8 cellular contexts compared by ENCODE assay signal in the genomic region with DNA sequence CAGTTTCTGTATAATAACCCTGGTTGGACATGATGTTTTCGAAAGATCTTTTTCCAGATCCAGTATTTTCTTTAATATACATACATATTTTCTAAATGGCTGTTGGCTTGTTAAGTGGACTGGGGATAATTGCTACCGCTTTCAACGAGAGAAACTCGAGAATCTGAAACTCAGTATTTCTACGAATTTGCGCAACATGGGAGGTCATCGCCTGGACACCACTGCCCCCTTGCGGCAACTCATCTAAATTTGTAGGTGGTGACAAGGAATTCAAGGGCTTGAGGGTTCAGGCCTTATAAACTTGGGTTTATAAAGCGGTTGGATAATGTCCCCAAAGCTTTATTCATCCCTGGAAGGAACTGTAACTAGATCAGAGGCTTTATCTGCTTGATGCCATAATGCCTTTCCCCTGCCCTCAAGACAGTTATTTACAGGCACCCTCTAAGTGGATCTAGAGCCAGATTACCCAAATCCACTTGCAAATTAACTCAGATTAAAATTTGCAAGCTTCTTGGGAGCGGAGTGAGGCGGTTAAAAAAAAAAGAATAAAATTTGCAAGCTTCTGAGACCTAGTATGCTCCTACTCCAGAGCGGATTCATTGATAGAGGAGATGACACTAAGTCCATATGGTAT. TPM values are rescaled to one million over a fixed set of nuclear protein-coding genes. Genes with fewer than 3 reads are reported as not detected.
A peak's percentile ranks its signal among the peaks of the same experiment; 100 is the strongest.
DNase-seq lines count a peak whose midpoint lies in the region; ATAC-seq, FAIRE-seq and TF ChIP-seq lines count a peak whose summit lies in the region.

No MANE protein-coding gene starts in this region.

- H3K27ac Mint-ChIP-seq in activated T-cell treated with anti-CD3 and anti-CD28 coated beads, Interleukin-2, amount 50 U/mL, for 24 hours, result no peak overlapping the region
- H3K27ac Mint-ChIP-seq in nephron progenitor cell, result no peak overlapping the region

- FAIRE-seq in GM19239 (lab: Jason Lieb, UNC), result peak; percentile 78

- H3F3A ChIP-seq in OCI-LY1 (ENCODE audit: insufficient read depth, low read length), result no peaks in the 10 kb centered on the region

- peaks cover 20% of the 10 kb centered on the region for H3K4me1 Mint-ChIP-seq in activated T-cell treated with anti-CD3 and anti-CD28 coated beads, Interleukin-2, amount 50 U/mL, for 24 hours (ENCODE audit: low read depth)
- H3K4me1 Mint-ChIP-seq in nephron progenitor cell, result peaks cover 18% of the 10 kb centered on the region

- no peaks in the 10 kb centered on the region for H3K9me2 ChIP-seq in OCI-LY1 (ENCODE audit: low read depth, low read length)

- peaks cover 15% of the 10 kb centered on the region for H3K4me1 ChIP-seq in OCI-LY1 (ENCODE audit: insufficient read depth, low read length, severe bottlenecking)
- no peaks in the 10 kb centered on the region for H3K4me1 ChIP-seq in fibroblast of lung (ENCODE audit: control insufficient read depth, extremely low read depth, insufficient read depth, low read length)

- no peaks in the 10 kb centered on the region for H3K36me3 ChIP-seq in OCI-LY1 (ENCODE audit: insufficient read depth, low read length)
- no peaks in the 10 kb centered on the region for H3K36me3 ChIP-seq in fibroblast of lung (ENCODE audit: control insufficient read depth, insufficient read depth, low read length)

- TF ChIP-seq CTCF in C4-2B (conservative IDR thresholded peaks at IDR 0.05) (peak; percentile 85), OCI-LY1 (IDR thresholded peaks at IDR 0.05; ENCODE audit: low read length) (peak; percentile 81), fibroblast of lung (conservative IDR thresholded peaks at IDR 0.05 in 1 of 2, IDR thresholded peaks at IDR 0.05 in 1 of 2; ENCODE audit: low read depth in 1 of 2, low read length in 2 of 2) (peak; percentile 83 to 84), nephron progenitor cell (IDR thresholded peaks at IDR 0.05) (peak; percentile 81)

- H3K4me2 ChIP-seq in OCI-LY1 (ENCODE audit: low read length) (peak overlapping the region; percentile 68), fibroblast of lung (ENCODE audit: extremely low read depth, insufficient read depth, low read length) (peak overlapping the region; percentile 90)

- H3K4me3 ChIP-seq in OCI-LY1 (ENCODE audit: low read depth, low read length, poor library complexity, severe bottlenecking), result peak overlapping the region; percentile 55
- H3K4me3 ChIP-seq in fibroblast of lung (replicated peaks in 1 of 4; ENCODE audit: control extremely low read depth in 1 of 4, insufficient read depth in 1 of 4, low read depth in 3 of 4, low read length in 4 of 4), result peak overlapping the region; percentile 12 to 39 (median 32)

- no peaks in the 10 kb centered on the region for H3K79me2 ChIP-seq in OCI-LY1 (ENCODE audit: insufficient read depth, low read length)
- no peaks in the 10 kb centered on the region for H3K79me2 ChIP-seq in fibroblast of lung (ENCODE audit: control insufficient read depth, insufficient read depth, low read length)

- H2AFZ ChIP-seq in OCI-LY1 (ENCODE audit: low read length), result no peak overlapping the region
- peak overlapping the region; percentile 88 for H2AFZ ChIP-seq in fibroblast of lung (ENCODE audit: low read length)

- DNase-seq in GM19239 (ENCODE audit: insufficient read length, low spot score) (peak; percentile 58), fibroblast of lung (ENCODE audit: low read depth in 2 of 2) (peak; percentile 57 to 78), nephron progenitor cell (peak; percentile 87)
- DNase-seq in activated T-cell treated with anti-CD3 and anti-CD28 coated beads, Interleukin-2, amount 50 U/mL, for 24 hours, result peak; percentile 81
- peak; percentile 84 for DNase-seq in stimulated activated naive CD8-positive, alpha-beta T cell treated with anti-CD3 and anti-CD28 coated beads, Interleukin-15, Interleukin-2, amounts not matched to agents 100 U/mL and 50 U/mL, for 24 hours

- peak; percentile 39 for ATAC-seq in HG03457 (IDR thresholded peaks at IDR 0.05; ENCODE audit: unreplicated experiment)
- peak; percentile 35 for ATAC-seq in stimulated activated naive CD8-positive, alpha-beta T cell treated with anti-CD3 and anti-CD28 coated beads, Interleukin-15, Interleukin-2, amounts not matched to agents 100 U/mL and 50 U/mL, for 24 hours

- H3K27me3 Mint-ChIP-seq in activated T-cell treated with anti-CD3 and anti-CD28 coated beads, Interleukin-2, amount 50 U/mL, for 24 hours, result peaks cover 41% of the 10 kb centered on the region
- peaks cover 96% of the 10 kb centered on the region for H3K27me3 Mint-ChIP-seq in nephron progenitor cell (ENCODE audit: low read depth, poor library complexity)

- H3K36me3 Mint-ChIP-seq in activated T-cell treated with anti-CD3 and anti-CD28 coated beads, Interleukin-2, amount 50 U/mL, for 24 hours (ENCODE audit: low read depth), result no peaks in the 10 kb centered on the region
- H3K36me3 Mint-ChIP-seq in nephron progenitor cell (ENCODE audit: low read depth), result no peaks in the 10 kb centered on the region

- H4K20me1 ChIP-seq in OCI-LY1 (ENCODE audit: insufficient read depth, low read length) (no peaks in the 10 kb centered on the region), fibroblast of lung (ENCODE audit: control insufficient read depth, extremely low read depth, insufficient read depth, low read length) (peaks cover 2% of the 10 kb centered on the region)

- H3K9me3 Mint-ChIP-seq in activated T-cell treated with anti-CD3 and anti-CD28 coated beads, Interleukin-2, amount 50 U/mL, for 24 hours, result no peaks in the 10 kb centered on the region
- H3K9me3 Mint-ChIP-seq in nephron progenitor cell, result no peaks in the 10 kb centered on the region

- H3K9ac ChIP-seq in OCI-LY1 (ENCODE audit: low read length), result no peak overlapping the region
- no peak overlapping the region for H3K9ac ChIP-seq in fibroblast of lung (ENCODE audit: insufficient read depth, low read length)

- no peak overlapping the region for H3K27ac ChIP-seq in C4-2B
- no peak overlapping the region for H3K27ac ChIP-seq in OCI-LY1 (ENCODE audit: low read depth, low read length, poor library complexity, severe bottlenecking)
- no peak overlapping the region for H3K27ac ChIP-seq in fibroblast of lung (ENCODE audit: insufficient read depth, low read length)

- H3K27me3 ChIP-seq in OCI-LY1 (ENCODE audit: insufficient read depth, low read length), result no peaks in the 10 kb centered on the region
- peaks cover 4% of the 10 kb centered on the region for H3K27me3 ChIP-seq in fibroblast of lung (ENCODE audit: control insufficient read depth, insufficient read depth, low read length)

- H3K9me3 ChIP-seq in OCI-LY1 (ENCODE audit: low read length) (no peaks in the 10 kb centered on the region), fibroblast of lung (ENCODE audit: control insufficient read depth, insufficient read depth, low read depth, low read length) (no peaks in the 10 kb centered on the region)

- H3K4me3 Mint-ChIP-seq in activated T-cell treated with anti-CD3 and anti-CD28 coated beads, Interleukin-2, amount 50 U/mL, for 24 hours, result peak overlapping the region; percentile 77
- peak overlapping the region; percentile 84 for H3K4me3 Mint-ChIP-seq in nephron progenitor cell

RNA-seq across cellular contexts. Expression of gene KCNK18, which starts 21.3 kb away (rescaled TPM):
- total RNA-seq in fibroblast of lung, result not detected in 2 replicates
- not detected in 2 replicates for polyA plus RNA-seq in fibroblast of lung
- not detected in 2 replicates for polyA plus RNA-seq in fibroblast of lung (2012)
- polyA minus RNA-seq in fibroblast of lung (ENCODE audit: low replicate concordance), result not detected in 2 replicates

RNA-seq across cellular contexts. Expression of gene VAX1, which starts 37.9 kb away (rescaled TPM):
- total RNA-seq in fibroblast of lung, result not detected in 2 replicates
- polyA plus RNA-seq in fibroblast of lung, result not detected in 2 replicates
- not detected in 2 replicates for polyA plus RNA-seq in fibroblast of lung (2012)
- not detected in 2 replicates for polyA minus RNA-seq in fibroblast of lung (ENCODE audit: low replicate concordance)
